6 cellular contexts compared by ENCODE assay signal in the genomic region with DNA sequence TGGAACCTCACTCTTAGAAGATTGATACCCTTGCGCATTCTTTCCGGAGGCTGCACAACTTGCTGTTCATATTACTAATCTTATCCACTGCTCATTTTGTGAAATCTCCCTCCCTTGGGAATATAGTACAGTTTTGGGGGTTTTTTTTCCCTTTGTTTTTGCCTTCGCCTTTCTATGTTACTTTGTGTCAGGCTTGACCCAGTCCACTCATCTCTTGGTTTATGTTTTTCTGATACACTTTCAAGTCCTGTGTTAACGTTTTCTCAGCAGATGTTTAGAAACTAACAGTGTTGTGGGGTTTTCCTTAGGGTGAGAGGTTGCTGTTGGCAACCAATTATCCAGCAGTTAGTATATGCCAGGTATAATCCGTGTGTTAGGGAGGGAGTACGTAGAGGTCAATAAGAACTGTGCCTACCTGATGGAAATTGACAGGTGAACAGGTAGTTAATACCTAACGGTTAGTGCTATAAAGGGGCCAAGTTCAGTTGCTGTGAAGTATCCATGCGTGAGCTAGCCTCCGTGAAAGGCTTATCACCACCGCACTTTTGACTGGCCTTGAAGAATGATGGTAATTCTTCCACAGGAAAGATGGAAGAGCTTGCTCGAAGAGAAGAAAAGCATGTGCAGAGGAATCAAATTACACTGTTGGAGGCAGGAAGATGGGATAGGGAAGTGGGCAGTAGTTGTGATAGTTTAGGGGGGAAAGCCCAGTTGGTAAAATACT. TPM values are rescaled to one million over a fixed set of nuclear protein-coding genes. Genes with fewer than 3 reads are reported as not detected.
DNase-seq lines count a peak whose midpoint lies in the region; ATAC-seq and TF ChIP-seq lines count a peak whose summit lies in the region.

No MANE protein-coding gene starts in this region.

- H3K9me3 Mint-ChIP-seq in progenitor cell of endocrine pancreas (ENCODE audit: low read depth) = no peaks in the 10 kb centered on the region

- DNase-seq in AG10803 (ENCODE audit: low read depth) (peak; percentile 20), LNCaP clone FGC (ENCODE audit: low read depth) (no peak), colonic mucosa (no peak), progenitor cell of endocrine pancreas (ENCODE audit: low spot score, unreplicated experiment) (no peak)

- intact Hi-C loops in colonic mucosa (cut with DNase I) = no loop called here

- no peaks in the 10 kb centered on the region for H3K27me3 Mint-ChIP-seq in progenitor cell of endocrine pancreas

- peak overlapping the region; percentile 89 for H3K4me3 ChIP-seq in AG10803 (ENCODE audit: low read length)
- peak overlapping the region; percentile 83 for H3K4me3 ChIP-seq in LNCaP clone FGC (ENCODE audit: low read depth, low read length)
- peak overlapping the region; percentile 89 for H3K4me3 ChIP-seq in colonic mucosa

- no peaks in the 10 kb centered on the region for H3K4me1 ChIP-seq in colonic mucosa

- no peak for ATAC-seq in HG02571 (IDR thresholded peaks at IDR 0.05; ENCODE audit: unreplicated experiment)
- ATAC-seq in HG02970 (IDR thresholded peaks at IDR 0.05; ENCODE audit: low FRiP score, unreplicated experiment) = no peak

- H3K36me3 Mint-ChIP-seq in progenitor cell of endocrine pancreas (ENCODE audit: insufficient read depth) = peaks cover 2% of the 10 kb centered on the region

- peak overlapping the region; percentile 100 for H3K27ac ChIP-seq in colonic mucosa

- peak overlapping the region; percentile 93 for H3K27ac Mint-ChIP-seq in progenitor cell of endocrine pancreas

- H3K4me1 Mint-ChIP-seq in progenitor cell of endocrine pancreas (ENCODE audit: low read depth) = peaks cover 35% of the 10 kb centered on the region

- TF ChIP-seq CTCF in AG10803 (conservative IDR thresholded peaks at IDR 0.05; ENCODE audit: low read length) (no peak), LNCaP clone FGC (IDR thresholded peaks at IDR 0.05; ENCODE audit: control insufficient read depth, extremely low read depth, insufficient read depth) (no peak), colonic mucosa (IDR thresholded peaks at IDR 0.05) (no peak), progenitor cell of endocrine pancreas (IDR thresholded peaks at IDR 0.05; ENCODE audit: unreplicated experiment) (no peak)

- no peaks in the 10 kb centered on the region for H3K9me3 ChIP-seq in colonic mucosa

- H3K36me3 ChIP-seq in colonic mucosa = no peaks in the 10 kb centered on the region

- peak overlapping the region; percentile 95 to 100 for H3K9ac ChIP-seq in colonic mucosa (ENCODE audit: low read depth in 2 of 2, low read length in 2 of 2)

- H3K4me3 Mint-ChIP-seq in progenitor cell of endocrine pancreas (ENCODE audit: low read depth) = peak overlapping the region; percentile 86

- no peaks in the 10 kb centered on the region for H3K27me3 ChIP-seq in colonic mucosa

RNA-seq across cellular contexts. Expression of a gene that starts 1.4 kb away (rescaled TPM):
- 10 to 100 TPM; 21.2 to 24.5 TPM for total RNA-seq in colonic mucosa
- 61.8 and 62.7 TPM in 2 replicates for total RNA-seq in progenitor cell of endocrine pancreas

RNA-seq across cellular contexts. Expression of a gene that starts 2.0 kb away (rescaled TPM):
- total RNA-seq in colonic mucosa (10 to 100 TPM; 25.0 to 34.2 TPM), progenitor cell of endocrine pancreas (45.7 and 51.4 TPM in 2 replicates)

RNA-seq across cellular contexts. Expression of a gene that starts 21.1 kb away (rescaled TPM):
- total RNA-seq in colonic mucosa (under 1 TPM in 1 of 2 donors, not detected in 1; 0.22 TPM), progenitor cell of endocrine pancreas (1.2 and 1.4 TPM in 2 replicates)

RNA-seq across cellular contexts. Expression of a gene that starts 31.9 kb away (rescaled TPM):
- total RNA-seq in colonic mucosa = not detected
- total RNA-seq in progenitor cell of endocrine pancreas = not detected in 2 replicates

RNA-seq across cellular contexts. Expression of a gene that starts 35.1 kb away (rescaled TPM):
- total RNA-seq in colonic mucosa (1 to 10 TPM; 4.1 to 4.2 TPM), progenitor cell of endocrine pancreas (3.7 and 4.7 TPM in 2 replicates)
